ENCODE assay signal across 23 cellular contexts in genomic region chr17:13154403-13154802, GRCh38.
"Had no signal": no experiment of that assay in that cellular context is flagged by ENCODE, and none has a peak within 500 bp of the region (broad histone marks: within the 10 kb centered on the region; RNA-seq: fewer than 3 reads in every experiment).

No MANE protein-coding gene starts in this region.

- H3K4me3 ChIP-seq: body of pancreas, cardiac muscle cell, heart left ventricle, pancreas, psoas muscle, right atrium auricular region, thyroid gland had no signal

- H3K27me3 ChIP-seq: body of pancreas, cardiac muscle cell, heart left ventricle, pancreas, right atrium auricular region, thyroid gland had no signal

- DNase-seq: activated CD4-positive, alpha-beta memory T cell treated with anti-CD3 and anti-CD28 coated beads, Interleukin-2, amount 10 ng/mL, durations not matched to agents 7 days and 5 days; activated CD4-positive, alpha-beta T cell treated with anti-CD3 and anti-CD28 coated beads, Interleukin-2, amount 10 ng/mL, durations not matched to agents 24 days and 14 days; activated effector memory CD4-positive, alpha-beta T cell treated with Interleukin-2 at 50 U/mL for 16 hours; activated naive CD4-positive, alpha-beta T cell treated with anti-CD3 and anti-CD28 coated beads for 36 hours; activated naive CD8-positive, alpha-beta T cell treated with anti-CD3 and anti-CD28 coated beads, Interleukin-2, amount 10 ng/mL, durations not matched to agents 7 days and 5 days; activated T-cell treated with anti-CD3 and anti-CD28 coated beads, Interleukin-2, amount 50 U/mL, for 72 hours; amniotic stem cell; body of pancreas; cortex of kidney; heart left ventricle; islet precursor cell; left cardiac atrium; pancreas; psoas muscle; stimulated activated CD4-positive, alpha-beta T cell treated with anti-CD3 and anti-CD28 coated beads, Interleukin-1b, Interleukin-23, amount 100 ng/mL, for 48 hours; substantia nigra; thyroid gland had no signal

- ATAC-seq: activated CD4-positive, CD25-positive, alpha-beta regulatory T cell treated with anti-CD3 and anti-CD28 coated beads, Interleukin-2, amount 50 U/mL, for 24 hours; activated T-cell treated with anti-CD3 and anti-CD28 coated beads, Interleukin-2, amount 50 U/mL, for 72 hours; body of pancreas; heart left ventricle; left cardiac atrium; natural killer cell treated with Interleukin-12 subunit alpha and Interleukin-12 subunit beta and Interleukin-15 and Interleukin-18, amount 100 ng/mL, for 72 hours; pancreas; psoas muscle had no signal

- H3K4me1 ChIP-seq: body of pancreas, heart left ventricle, pancreas, psoas muscle, right atrium auricular region, thyroid gland had no signal

- H3K27ac ChIP-seq: body of pancreas, cardiac muscle cell, epithelial cell of prostate, heart left ventricle, pancreas, psoas muscle, right atrium auricular region, thyroid gland, VCaP had no signal

- H3K9me3 ChIP-seq: body of pancreas, pancreas, psoas muscle, right atrium auricular region, thyroid gland had no signal

- H3K36me3 ChIP-seq: cardiac muscle cell, heart left ventricle, pancreas, right atrium auricular region, thyroid gland had no signal
